In genomic region chr6:170172406-170172805, GRCh38 we compare ENCODE assay signal across 21 cellular contexts.
"Had no signal": no experiment of that assay in that cellular context is flagged by ENCODE, and none has a peak within 500 bp of the region (broad histone marks: within the 10 kb centered on the region; RNA-seq: fewer than 3 reads in every experiment).

No MANE protein-coding gene starts in this region.

- DNase-seq: activated CD4-positive, CD25-positive, alpha-beta regulatory T cell treated with anti-CD3 and anti-CD28 coated beads, Interleukin-2, amount 50 U/mL, for 72 hours; activated naive CD4-positive, alpha-beta T cell; activated naive CD8-positive, alpha-beta T cell treated with anti-CD3 and anti-CD28 coated beads, Interleukin-2, amount 10 ng/mL, durations not matched to agents 7 days and 5 days; amniotic stem cell; cortex of kidney; effector CD8-positive, alpha-beta T cell; erythroblast; foreskin melanocyte; occipital lobe; stimulated activated CD4-positive, alpha-beta T cell treated with anti-CD3 and anti-CD28 coated beads, Interleukin-4, amount 100 ng/mL, for 24 hours; stimulated activated naive CD4-positive, alpha-beta T cell treated with Interleukin-2 at 50 U/mL for 16 hours; WERI-Rb-1 had no signal

- H3K4me3 Mint-ChIP-seq: activated naive CD8-positive, alpha-beta T cell treated with anti-CD3 and anti-CD28 coated beads, Interleukin-2, amount 10 ng/mL, durations not matched to agents 7 days and 5 days; activated T-helper 17 cell treated with anti-CD3 and anti-CD28 coated beads, Interleukin-2, amount 50 U/mL, for 72 hours; memory B cell had no signal

- H3K9me3 Mint-ChIP-seq: neural crest cell had no signal

- H3K27ac Mint-ChIP-seq: activated naive CD8-positive, alpha-beta T cell treated with anti-CD3 and anti-CD28 coated beads, Interleukin-2, amount 10 ng/mL, durations not matched to agents 7 days and 5 days; activated T-helper 17 cell treated with anti-CD3 and anti-CD28 coated beads, Interleukin-2, amount 50 U/mL, for 72 hours; memory B cell had no signal

- H3K4me1 Mint-ChIP-seq: memory B cell had no signal

- ATAC-seq: activated T-helper 17 cell treated with anti-CD3 and anti-CD28 coated beads, Interleukin-2, amount 50 U/mL, for 72 hours had no signal

- H3K4me3 ChIP-seq: breast epithelium, hepatocyte, prostate gland, SJSA1, thoracic aorta, upper lobe of left lung had no signal

- H3K27ac ChIP-seq: breast epithelium, hepatocyte, prostate gland, SJSA1, thoracic aorta, upper lobe of left lung, WERI-Rb-1 had no signal
